1 cellular context compared by ENCODE assay signal in the genomic region with DNA sequence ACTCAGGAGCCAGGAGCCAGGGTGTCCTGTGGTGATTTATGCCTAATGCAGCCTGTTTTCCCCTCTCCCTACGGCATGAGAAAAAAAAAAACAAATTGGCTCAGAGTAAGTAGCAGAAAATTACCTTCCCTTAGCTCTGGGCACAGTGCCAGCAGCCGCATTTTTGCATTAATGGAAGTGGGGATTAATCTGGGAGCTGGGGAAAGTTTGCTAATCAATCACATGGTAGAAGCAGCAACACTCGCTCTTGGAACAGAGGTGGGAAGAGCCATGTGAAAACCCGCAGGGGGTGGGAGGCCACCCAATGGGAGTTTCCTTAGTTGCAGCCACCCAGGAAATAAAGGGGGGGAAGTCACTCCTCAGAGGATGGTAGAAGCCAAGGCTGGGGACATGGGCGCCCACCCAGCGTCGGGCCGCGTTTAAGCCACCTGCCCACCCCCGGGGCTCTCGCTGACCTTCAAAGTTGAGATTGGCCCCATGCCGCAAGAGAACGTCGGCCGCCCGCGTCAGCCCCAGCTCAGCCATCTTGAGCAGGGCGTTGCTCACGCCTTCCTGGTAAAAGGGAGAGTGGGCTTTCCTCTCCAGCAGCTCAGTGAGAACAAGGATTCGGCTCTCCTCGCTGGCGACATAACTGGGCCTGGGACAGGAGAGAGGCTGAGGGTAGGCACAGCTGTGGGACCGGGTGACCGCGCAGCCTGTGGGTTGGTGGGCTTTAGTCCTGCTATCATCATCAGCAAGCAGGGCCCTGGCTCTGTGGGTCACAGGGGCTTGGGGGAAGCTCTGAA.
TF ChIP-seq lines count a peak whose summit lies in the region.

No MANE protein-coding gene starts in this region.

TF ChIP-seq in K562, 482 proteins besides CTCF, POLR2A, EP300 and RAD21:
- 0 out of 2 replicates have a peak, but pooled peaks have one; percentile 35 for TF ChIP-seq POLR2G (IDR thresholded peaks at IDR 0.05; ENCODE audit: low read depth, low read length)
- peak; percentile 83 for TF ChIP-seq NFIC (IDR thresholded peaks at IDR 0.05)
- TF ChIP-seq BDP1 (IDR thresholded peaks at IDR 0.05; ENCODE audit: insufficient read depth, insufficient read length): no peak
- peak in 1 of 3 experiments; percentile 17 for TF ChIP-seq YY1 (IDR thresholded peaks at IDR 0.05; ENCODE audit: borderline replicate concordance in 1 of 3, control insufficient read depth in 1 of 3, extremely low read depth in 1 of 3, insufficient read depth in 3 of 3, insufficient read length in 1 of 3, insufficient replicate concordance in 2 of 3, low read depth in 1 of 3, low read length in 2 of 3)
- 0 out of 2 replicates have a peak, but pooled peaks have one; percentile 13 for TF ChIP-seq NFIX (CRISPR knock-in tag; IDR thresholded peaks at IDR 0.05; ENCODE audit: low read depth)
TF ChIP-seq in K562: peak in this region for 4.
